ENCODE assay signal across 9 cellular contexts in the genomic region with DNA sequence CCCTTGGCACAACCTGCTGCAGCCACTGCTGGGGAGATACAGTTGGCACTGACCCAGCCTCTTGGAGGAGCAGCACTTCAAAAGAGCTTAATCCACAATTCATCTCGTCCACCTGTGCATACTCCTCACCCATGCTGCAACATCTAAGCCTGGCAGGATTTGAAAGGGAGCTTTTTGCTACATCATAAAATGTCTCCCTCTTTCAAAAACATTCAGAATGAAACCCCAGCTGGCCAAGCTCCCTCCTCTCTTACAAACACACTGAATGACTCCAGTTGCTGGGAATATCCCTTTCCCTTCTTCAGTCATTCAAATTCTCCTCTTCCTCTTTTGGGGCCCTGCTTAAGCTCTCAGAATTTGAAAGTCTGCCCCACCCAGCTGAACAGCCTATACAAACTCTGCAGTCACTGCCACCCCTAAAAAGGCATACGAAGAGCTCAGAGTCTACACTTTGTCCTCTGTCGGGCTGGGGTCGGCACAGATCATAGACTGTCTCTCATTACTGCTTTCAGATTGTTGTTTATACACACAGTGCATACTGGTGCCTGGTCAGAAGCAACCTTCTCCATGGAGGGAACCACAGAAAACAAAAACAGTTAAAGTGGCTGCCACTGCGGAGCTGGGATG. TPM values are rescaled to one million over a fixed set of nuclear protein-coding genes. Genes with fewer than 3 reads are reported as not detected.
DNase-seq lines count a peak whose midpoint lies in the region; ATAC-seq and TF ChIP-seq lines count a peak whose summit lies in the region.
"Had no signal": no experiment of that assay in that cellular context is flagged by ENCODE, and none has a peak within 500 bp of the region (broad histone marks: within the 10 kb centered on the region; RNA-seq: fewer than 3 reads in every experiment).

No MANE protein-coding gene starts in this region.

- H3K9me3 Mint-ChIP-seq in MCF 10A (ENCODE audit: unreplicated experiment): no peaks in the 10 kb centered on the region
- no peaks in the 10 kb centered on the region for H3K9me3 Mint-ChIP-seq in stimulated activated naive CD8-positive, alpha-beta T cell treated with anti-CD3 and anti-CD28 coated beads, Interleukin-15, amount 100 ng/mL, for 72 hours

- BruUV-seq in MCF 10A (replicated peaks; lab: Mats Ljungman, UMichigan): no TSS peak

- no peak for TF ChIP-seq POLR2A in breast epithelium (IDR thresholded peaks at IDR 0.05)

- peaks cover 100% of the 10 kb centered on the region for H3K36me3 Mint-ChIP-seq in MCF 10A (ENCODE audit: insufficient read depth, unreplicated experiment)

- no peaks in the 10 kb centered on the region for H3K9me3 ChIP-seq in breast epithelium
- H3K9me3 ChIP-seq: thoracic aorta had no signal

- DNase-seq in MCF 10A (ENCODE audit: unreplicated experiment) (no peak), breast epithelium (ENCODE audit: low spot score in 2 of 2) (no peak), LHCN-M2 (ENCODE audit: low read depth) (peak; percentile 53), cerebellar cortex (ENCODE audit: low spot score) (peak; percentile 26)
- no peak for DNase-seq in stimulated activated naive CD8-positive, alpha-beta T cell treated with anti-CD3 and anti-CD28 coated beads, Interleukin-15, amount 100 ng/mL, for 72 hours

- peak; percentile 54 for ATAC-seq in stimulated activated naive CD8-positive, alpha-beta T cell treated with anti-CD3 and anti-CD28 coated beads, Interleukin-15, amount 100 ng/mL, for 72 hours
- ATAC-seq in HG03280 (IDR thresholded peaks at IDR 0.05; ENCODE audit: unreplicated experiment) (no peak), HG03025 (IDR thresholded peaks at IDR 0.05; ENCODE audit: low FRiP score, unreplicated experiment) (no peak), HG03095 (IDR thresholded peaks at IDR 0.05; ENCODE audit: unreplicated experiment) (no peak)

- TF ChIP-seq CTCF in MCF 10A (IDR thresholded peaks at IDR 0.05; ENCODE audit: unreplicated experiment) (no peak), breast epithelium (IDR thresholded peaks at IDR 0.05) (no peak)

- H3K4me1 Mint-ChIP-seq in MCF 10A (ENCODE audit: insufficient read depth, unreplicated experiment): no peaks in the 10 kb centered on the region
- peaks cover 16% of the 10 kb centered on the region for H3K4me1 Mint-ChIP-seq in stimulated activated naive CD8-positive, alpha-beta T cell treated with anti-CD3 and anti-CD28 coated beads, Interleukin-15, amount 100 ng/mL, for 72 hours

- peak overlapping the region; percentile 49 for H3K27ac Mint-ChIP-seq in MCF 10A (ENCODE audit: low read depth, unreplicated experiment)
- peak overlapping the region in 1 of 2 donors; percentile 93 for H3K27ac Mint-ChIP-seq in stimulated activated naive CD8-positive, alpha-beta T cell treated with anti-CD3 and anti-CD28 coated beads, Interleukin-15, amount 100 ng/mL, for 72 hours

- H3K27me3 ChIP-seq in breast epithelium: no peaks in the 10 kb centered on the region

- POLR2A ChIA-PET in MCF 10A (lab: Yijun Ruan, JAX): interaction anchor here (1.1 to 1.3 kb wide), 2 partner anchors 9 to 27 kb away, joined by 5 to 7 read pairs; a partner anchor contains a TSS

- CTCF ChIA-PET in MCF 10A (lab: Yijun Ruan, JAX): interaction anchor here (0.9 to 8.6 kb wide), 6 partner anchors 9 to 952 kb away, joined by 3 to 79 read pairs (median 5); no protein-coding TSS in a partner anchor

- no peak overlapping the region for H3K4me3 Mint-ChIP-seq in MCF 10A (ENCODE audit: unreplicated experiment)
- no peak overlapping the region for H3K4me3 Mint-ChIP-seq in stimulated activated naive CD8-positive, alpha-beta T cell treated with anti-CD3 and anti-CD28 coated beads, Interleukin-15, amount 100 ng/mL, for 72 hours

- intact Hi-C loops in MCF 10A (cut with micrococcal nuclease): no loop called here
- intact Hi-C loops in breast epithelium (cut with DNase I; ENCODE audit: low total_unique reads): no loop called here

- no peak overlapping the region for H3K4me3 ChIP-seq in breast epithelium
- H3K4me3 ChIP-seq: thoracic aorta had no signal

- H3K36me3 ChIP-seq in breast epithelium: peaks cover 3% of the 10 kb centered on the region

- H3K4me1 ChIP-seq in breast epithelium: no peaks in the 10 kb centered on the region

- no peak overlapping the region for H3K27ac ChIP-seq in breast epithelium
- H3K27ac ChIP-seq: thoracic aorta had no signal

- H3K27me3 Mint-ChIP-seq in MCF 10A (ENCODE audit: insufficient read depth, unreplicated experiment): no peaks in the 10 kb centered on the region
- H3K27me3 Mint-ChIP-seq in stimulated activated naive CD8-positive, alpha-beta T cell treated with anti-CD3 and anti-CD28 coated beads, Interleukin-15, amount 100 ng/mL, for 72 hours: no peaks in the 10 kb centered on the region

RNA-seq across cellular contexts. Expression of a gene that starts 8.8 kb away (rescaled TPM):
- total RNA-seq in MCF 10A (2022) (35.1 and 53.2 TPM in 2 replicates), breast epithelium (10 to 100 TPM; 40.6 to 68.9 (median 41.0) TPM), LHCN-M2 (2014; rRNA removed) (60.3 and 73.4 TPM in 2 replicates)
- 30.4 TPM for polyA plus RNA-seq in LHCN-M2 (2012)

RNA-seq across cellular contexts. Expression of a gene that starts 27.5 kb away (rescaled TPM):
- 262 and 334 TPM in 2 replicates for total RNA-seq in MCF 10A (2022)
- 100 to 1,000 TPM; 113 to 141 (median 118) TPM for total RNA-seq in breast epithelium
- total RNA-seq in LHCN-M2 (2014; rRNA removed): 461 and 479 TPM in 2 replicates
- polyA plus RNA-seq in LHCN-M2 (2012): 303 TPM

Comparison
In these comparisons a context has a peak if more than half of its experiments do, and no peak if none do; other contexts are left out.
1. DNase-seq: peak in LHCN-M2 (single experiment) and cerebellar cortex (single experiment); none in MCF 10A (single experiment), breast epithelium (0 of 2) and stimulated activated naive CD8-positive, alpha-beta T cell treated with anti-CD3 and anti-CD28 coated beads, Interleukin-15, amount 100 ng/mL, for 72 hours (0 of 2).